Comparison of ENCODE assay signal across 1 cellular context in the genomic region with DNA sequence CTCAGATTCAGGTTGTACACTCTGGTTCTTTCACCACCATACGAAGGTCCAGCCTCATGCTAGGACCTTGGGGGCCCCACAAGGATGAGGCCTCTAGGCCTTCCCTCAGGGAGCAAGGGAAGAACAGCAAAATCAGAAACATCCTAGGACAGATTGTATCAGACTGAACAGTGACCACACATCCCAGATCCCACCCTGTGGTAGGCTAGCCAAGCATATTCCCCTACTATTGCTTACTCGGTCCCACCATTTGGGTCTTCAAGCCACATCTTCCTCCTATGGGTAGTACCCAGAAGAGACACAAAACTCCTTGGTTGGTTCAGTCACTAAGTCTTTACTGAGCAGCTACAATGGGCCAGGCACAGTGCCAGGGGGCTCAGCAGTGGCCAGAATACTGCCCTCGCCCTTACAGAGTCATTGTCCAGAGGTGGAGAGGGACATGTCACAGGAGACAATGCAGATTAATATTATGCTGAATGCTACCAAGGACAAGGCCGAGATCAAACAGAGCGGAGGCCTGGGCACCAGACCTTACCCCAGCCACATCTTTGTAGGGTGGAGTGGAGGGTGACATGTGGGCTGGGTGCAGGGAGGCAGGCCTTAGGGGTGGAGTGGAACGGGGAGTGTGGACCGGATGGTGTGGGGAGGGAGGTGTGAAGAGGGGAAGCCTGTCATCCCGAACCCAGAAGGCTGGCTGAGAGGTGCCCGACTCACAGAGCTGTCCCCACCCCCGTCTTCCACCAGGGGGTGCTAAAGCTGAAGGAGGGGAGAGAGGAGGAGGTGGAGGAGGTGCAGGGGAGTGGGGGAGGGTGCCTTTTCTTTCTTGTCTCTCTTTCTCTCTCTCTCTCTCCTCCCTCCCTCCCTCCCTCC.
TF ChIP-seq lines count a peak whose summit lies in the region.

No MANE protein-coding gene starts in this region.

TF ChIP-seq in GM12878, 131 proteins besides CTCF, POLR2A, EP300 and RAD21 (continued from another document and continues in another):
- TF ChIP-seq, protein P1, sequence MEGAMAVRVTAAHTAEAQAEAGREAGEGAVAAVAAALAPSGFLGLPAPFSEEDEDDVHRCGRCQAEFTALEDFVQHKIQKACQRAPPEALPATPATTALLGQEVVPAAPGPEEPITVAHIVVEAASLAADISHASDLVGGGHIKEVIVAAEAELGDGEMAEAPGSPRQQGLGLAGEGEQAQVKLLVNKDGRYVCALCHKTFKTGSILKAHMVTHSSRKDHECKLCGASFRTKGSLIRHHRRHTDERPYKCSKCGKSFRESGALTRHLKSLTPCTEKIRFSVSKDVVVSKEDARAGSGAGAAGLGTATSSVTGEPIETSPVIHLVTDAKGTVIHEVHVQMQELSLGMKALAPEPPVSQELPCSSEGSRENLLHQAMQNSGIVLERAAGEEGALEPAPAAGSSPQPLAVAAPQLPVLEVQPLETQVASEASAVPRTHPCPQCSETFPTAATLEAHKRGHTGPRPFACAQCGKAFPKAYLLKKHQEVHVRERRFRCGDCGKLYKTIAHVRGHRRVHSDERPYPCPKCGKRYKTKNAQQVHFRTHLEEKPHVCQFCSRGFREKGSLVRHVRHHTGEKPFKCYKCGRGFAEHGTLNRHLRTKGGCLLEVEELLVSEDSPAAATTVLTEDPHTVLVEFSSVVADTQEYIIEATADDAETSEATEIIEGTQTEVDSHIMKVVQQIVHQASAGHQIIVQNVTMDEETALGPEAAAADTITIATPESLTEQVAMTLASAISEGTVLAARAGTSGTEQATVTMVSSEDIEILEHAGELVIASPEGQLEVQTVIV (IDR thresholded peaks at IDR 0.05; ENCODE audit: borderline replicate concordance, partially characterized antibody) = no peak
- no peak for TF ChIP-seq ASH2L (IDR thresholded peaks at IDR 0.05; ENCODE audit: borderline replicate concordance, low read depth)
- 0 out of 2 replicates have a peak, but pooled peaks have one; percentile 28 for TF ChIP-seq MTA2 (IDR thresholded peaks at IDR 0.05; ENCODE audit: low read depth)
- TF ChIP-seq RAD51 (IDR thresholded peaks at IDR 0.05) = no peak
- TF ChIP-seq, protein P2, sequence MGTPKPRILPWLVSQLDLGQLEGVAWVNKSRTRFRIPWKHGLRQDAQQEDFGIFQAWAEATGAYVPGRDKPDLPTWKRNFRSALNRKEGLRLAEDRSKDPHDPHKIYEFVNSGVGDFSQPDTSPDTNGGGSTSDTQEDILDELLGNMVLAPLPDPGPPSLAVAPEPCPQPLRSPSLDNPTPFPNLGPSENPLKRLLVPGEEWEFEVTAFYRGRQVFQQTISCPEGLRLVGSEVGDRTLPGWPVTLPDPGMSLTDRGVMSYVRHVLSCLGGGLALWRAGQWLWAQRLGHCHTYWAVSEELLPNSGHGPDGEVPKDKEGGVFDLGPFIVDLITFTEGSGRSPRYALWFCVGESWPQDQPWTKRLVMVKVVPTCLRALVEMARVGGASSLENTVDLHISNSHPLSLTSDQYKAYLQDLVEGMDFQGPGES (IDR thresholded peaks at IDR 0.05) = no peak
- TF ChIP-seq ZNF217 (IDR thresholded peaks at IDR 0.05) = no peak
- TF ChIP-seq CBX5 (IDR thresholded peaks at IDR 0.05; ENCODE audit: low read depth) = 0 out of 2 replicates have a peak, but pooled peaks have one; percentile 52
- TF ChIP-seq, protein P3, sequence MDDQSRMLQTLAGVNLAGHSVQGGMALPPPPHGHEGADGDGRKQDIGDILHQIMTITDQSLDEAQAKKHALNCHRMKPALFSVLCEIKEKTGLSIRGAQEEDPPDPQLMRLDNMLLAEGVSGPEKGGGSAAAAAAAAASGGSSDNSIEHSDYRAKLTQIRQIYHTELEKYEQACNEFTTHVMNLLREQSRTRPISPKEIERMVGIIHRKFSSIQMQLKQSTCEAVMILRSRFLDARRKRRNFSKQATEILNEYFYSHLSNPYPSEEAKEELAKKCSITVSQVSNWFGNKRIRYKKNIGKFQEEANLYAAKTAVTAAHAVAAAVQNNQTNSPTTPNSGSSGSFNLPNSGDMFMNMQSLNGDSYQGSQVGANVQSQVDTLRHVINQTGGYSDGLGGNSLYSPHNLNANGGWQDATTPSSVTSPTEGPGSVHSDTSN (IDR thresholded peaks at IDR 0.05; ENCODE audit: insufficient replicate concordance, low read depth, low read length) = peak; percentile 6
- TF ChIP-seq, protein P4, sequence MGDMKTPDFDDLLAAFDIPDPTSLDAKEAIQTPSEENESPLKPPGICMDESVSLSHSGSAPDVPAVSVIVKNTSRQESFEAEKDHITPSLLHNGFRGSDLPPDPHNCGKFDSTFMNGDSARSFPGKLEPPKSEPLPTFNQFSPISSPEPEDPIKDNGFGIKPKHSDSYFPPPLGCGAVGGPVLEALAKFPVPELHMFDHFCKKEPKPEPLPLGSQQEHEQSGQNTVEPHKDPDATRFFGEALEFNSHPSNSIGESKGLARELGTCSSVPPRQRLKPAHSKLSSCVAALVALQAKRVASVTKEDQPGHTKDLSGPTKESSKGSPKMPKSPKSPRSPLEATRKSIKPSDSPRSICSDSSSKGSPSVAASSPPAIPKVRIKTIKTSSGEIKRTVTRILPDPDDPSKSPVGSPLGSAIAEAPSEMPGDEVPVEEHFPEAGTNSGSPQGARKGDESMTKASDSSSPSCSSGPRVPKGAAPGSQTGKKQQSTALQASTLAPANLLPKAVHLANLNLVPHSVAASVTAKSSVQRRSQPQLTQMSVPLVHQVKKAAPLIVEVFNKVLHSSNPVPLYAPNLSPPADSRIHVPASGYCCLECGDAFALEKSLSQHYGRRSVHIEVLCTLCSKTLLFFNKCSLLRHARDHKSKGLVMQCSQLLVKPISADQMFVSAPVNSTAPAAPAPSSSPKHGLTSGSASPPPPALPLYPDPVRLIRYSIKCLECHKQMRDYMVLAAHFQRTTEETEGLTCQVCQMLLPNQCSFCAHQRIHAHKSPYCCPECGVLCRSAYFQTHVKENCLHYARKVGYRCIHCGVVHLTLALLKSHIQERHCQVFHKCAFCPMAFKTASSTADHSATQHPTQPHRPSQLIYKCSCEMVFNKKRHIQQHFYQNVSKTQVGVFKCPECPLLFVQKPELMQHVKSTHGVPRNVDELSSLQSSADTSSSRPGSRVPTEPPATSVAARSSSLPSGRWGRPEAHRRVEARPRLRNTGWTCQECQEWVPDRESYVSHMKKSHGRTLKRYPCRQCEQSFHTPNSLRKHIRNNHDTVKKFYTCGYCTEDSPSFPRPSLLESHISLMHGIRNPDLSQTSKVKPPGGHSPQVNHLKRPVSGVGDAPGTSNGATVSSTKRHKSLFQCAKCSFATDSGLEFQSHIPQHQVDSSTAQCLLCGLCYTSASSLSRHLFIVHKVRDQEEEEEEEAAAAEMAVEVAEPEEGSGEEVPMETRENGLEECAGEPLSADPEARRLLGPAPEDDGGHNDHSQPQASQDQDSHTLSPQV (IDR thresholded peaks at IDR 0.05) = peak; percentile 58; the same call in 1 of the 2 replicates
- TF ChIP-seq, protein P5, sequence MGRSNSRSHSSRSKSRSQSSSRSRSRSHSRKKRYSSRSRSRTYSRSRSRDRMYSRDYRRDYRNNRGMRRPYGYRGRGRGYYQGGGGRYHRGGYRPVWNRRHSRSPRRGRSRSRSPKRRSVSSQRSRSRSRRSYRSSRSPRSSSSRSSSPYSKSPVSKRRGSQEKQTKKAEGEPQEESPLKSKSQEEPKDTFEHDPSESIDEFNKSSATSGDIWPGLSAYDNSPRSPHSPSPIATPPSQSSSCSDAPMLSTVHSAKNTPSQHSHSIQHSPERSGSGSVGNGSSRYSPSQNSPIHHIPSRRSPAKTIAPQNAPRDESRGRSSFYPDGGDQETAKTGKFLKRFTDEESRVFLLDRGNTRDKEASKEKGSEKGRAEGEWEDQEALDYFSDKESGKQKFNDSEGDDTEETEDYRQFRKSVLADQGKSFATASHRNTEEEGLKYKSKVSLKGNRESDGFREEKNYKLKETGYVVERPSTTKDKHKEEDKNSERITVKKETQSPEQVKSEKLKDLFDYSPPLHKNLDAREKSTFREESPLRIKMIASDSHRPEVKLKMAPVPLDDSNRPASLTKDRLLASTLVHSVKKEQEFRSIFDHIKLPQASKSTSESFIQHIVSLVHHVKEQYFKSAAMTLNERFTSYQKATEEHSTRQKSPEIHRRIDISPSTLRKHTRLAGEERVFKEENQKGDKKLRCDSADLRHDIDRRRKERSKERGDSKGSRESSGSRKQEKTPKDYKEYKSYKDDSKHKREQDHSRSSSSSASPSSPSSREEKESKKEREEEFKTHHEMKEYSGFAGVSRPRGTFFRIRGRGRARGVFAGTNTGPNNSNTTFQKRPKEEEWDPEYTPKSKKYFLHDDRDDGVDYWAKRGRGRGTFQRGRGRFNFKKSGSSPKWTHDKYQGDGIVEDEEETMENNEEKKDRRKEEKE (IDR thresholded peaks at IDR 0.05) = no peak
- TF ChIP-seq, protein P6, sequence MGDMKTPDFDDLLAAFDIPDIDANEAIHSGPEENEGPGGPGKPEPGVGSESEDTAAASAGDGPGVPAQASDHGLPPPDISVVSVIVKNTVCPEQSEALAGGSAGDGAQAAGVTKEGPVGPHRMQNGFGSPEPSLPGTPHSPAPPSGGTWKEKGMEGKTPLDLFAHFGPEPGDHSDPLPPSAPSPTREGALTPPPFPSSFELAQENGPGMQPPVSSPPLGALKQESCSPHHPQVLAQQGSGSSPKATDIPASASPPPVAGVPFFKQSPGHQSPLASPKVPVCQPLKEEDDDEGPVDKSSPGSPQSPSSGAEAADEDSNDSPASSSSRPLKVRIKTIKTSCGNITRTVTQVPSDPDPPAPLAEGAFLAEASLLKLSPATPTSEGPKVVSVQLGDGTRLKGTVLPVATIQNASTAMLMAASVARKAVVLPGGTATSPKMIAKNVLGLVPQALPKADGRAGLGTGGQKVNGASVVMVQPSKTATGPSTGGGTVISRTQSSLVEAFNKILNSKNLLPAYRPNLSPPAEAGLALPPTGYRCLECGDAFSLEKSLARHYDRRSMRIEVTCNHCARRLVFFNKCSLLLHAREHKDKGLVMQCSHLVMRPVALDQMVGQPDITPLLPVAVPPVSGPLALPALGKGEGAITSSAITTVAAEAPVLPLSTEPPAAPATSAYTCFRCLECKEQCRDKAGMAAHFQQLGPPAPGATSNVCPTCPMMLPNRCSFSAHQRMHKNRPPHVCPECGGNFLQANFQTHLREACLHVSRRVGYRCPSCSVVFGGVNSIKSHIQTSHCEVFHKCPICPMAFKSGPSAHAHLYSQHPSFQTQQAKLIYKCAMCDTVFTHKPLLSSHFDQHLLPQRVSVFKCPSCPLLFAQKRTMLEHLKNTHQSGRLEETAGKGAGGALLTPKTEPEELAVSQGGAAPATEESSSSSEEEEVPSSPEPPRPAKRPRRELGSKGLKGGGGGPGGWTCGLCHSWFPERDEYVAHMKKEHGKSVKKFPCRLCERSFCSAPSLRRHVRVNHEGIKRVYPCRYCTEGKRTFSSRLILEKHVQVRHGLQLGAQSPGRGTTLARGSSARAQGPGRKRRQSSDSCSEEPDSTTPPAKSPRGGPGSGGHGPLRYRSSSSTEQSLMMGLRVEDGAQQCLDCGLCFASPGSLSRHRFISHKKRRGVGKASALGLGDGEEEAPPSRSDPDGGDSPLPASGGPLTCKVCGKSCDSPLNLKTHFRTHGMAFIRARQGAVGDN (IDR thresholded peaks at IDR 0.05) = no peak
- no peak for TF ChIP-seq YBX1 (IDR thresholded peaks at IDR 0.05)
- no peak for TF ChIP-seq SUZ12 (IDR thresholded peaks at IDR 0.05; ENCODE audit: unreplicated experiment)
- TF ChIP-seq HCFC1 (IDR thresholded peaks at IDR 0.05; ENCODE audit: low read length) = no peak
- no peak for TF ChIP-seq NFIC (IDR thresholded peaks at IDR 0.05; ENCODE audit: low read depth, low read length)
- no peak for TF ChIP-seq MTA3 (IDR thresholded peaks at IDR 0.05; ENCODE audit: borderline replicate concordance, low read length)
- TF ChIP-seq, protein P7, sequence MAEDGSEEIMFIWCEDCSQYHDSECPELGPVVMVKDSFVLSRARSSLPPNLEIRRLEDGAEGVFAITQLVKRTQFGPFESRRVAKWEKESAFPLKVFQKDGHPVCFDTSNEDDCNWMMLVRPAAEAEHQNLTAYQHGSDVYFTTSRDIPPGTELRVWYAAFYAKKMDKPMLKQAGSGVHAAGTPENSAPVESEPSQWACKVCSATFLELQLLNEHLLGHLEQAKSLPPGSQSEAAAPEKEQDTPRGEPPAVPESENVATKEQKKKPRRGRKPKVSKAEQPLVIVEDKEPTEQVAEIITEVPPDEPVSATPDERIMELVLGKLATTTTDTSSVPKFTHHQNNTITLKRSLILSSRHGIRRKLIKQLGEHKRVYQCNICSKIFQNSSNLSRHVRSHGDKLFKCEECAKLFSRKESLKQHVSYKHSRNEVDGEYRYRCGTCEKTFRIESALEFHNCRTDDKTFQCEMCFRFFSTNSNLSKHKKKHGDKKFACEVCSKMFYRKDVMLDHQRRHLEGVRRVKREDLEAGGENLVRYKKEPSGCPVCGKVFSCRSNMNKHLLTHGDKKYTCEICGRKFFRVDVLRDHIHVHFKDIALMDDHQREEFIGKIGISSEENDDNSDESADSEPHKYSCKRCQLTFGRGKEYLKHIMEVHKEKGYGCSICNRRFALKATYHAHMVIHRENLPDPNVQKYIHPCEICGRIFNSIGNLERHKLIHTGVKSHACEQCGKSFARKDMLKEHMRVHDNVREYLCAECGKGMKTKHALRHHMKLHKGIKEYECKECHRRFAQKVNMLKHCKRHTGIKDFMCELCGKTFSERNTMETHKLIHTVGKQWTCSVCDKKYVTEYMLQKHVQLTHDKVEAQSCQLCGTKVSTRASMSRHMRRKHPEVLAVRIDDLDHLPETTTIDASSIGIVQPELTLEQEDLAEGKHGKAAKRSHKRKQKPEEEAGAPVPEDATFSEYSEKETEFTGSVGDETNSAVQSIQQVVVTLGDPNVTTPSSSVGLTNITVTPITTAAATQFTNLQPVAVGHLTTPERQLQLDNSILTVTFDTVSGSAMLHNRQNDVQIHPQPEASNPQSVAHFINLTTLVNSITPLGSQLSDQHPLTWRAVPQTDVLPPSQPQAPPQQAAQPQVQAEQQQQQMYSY (CRISPR knock-in tag; IDR thresholded peaks at IDR 0.05) = no peak
- TF ChIP-seq ZSCAN29 (IDR thresholded peaks at IDR 0.05) = no peak
- TF ChIP-seq SRF (IDR thresholded peaks at IDR 0.05; ENCODE audit: low read depth in 2 of 2, low read length in 2 of 2) = no peak
- TF ChIP-seq TBL1XR1 (IDR thresholded peaks at IDR 0.05; ENCODE audit: low read depth, low read length) = no peak
- TF ChIP-seq, protein P8, sequence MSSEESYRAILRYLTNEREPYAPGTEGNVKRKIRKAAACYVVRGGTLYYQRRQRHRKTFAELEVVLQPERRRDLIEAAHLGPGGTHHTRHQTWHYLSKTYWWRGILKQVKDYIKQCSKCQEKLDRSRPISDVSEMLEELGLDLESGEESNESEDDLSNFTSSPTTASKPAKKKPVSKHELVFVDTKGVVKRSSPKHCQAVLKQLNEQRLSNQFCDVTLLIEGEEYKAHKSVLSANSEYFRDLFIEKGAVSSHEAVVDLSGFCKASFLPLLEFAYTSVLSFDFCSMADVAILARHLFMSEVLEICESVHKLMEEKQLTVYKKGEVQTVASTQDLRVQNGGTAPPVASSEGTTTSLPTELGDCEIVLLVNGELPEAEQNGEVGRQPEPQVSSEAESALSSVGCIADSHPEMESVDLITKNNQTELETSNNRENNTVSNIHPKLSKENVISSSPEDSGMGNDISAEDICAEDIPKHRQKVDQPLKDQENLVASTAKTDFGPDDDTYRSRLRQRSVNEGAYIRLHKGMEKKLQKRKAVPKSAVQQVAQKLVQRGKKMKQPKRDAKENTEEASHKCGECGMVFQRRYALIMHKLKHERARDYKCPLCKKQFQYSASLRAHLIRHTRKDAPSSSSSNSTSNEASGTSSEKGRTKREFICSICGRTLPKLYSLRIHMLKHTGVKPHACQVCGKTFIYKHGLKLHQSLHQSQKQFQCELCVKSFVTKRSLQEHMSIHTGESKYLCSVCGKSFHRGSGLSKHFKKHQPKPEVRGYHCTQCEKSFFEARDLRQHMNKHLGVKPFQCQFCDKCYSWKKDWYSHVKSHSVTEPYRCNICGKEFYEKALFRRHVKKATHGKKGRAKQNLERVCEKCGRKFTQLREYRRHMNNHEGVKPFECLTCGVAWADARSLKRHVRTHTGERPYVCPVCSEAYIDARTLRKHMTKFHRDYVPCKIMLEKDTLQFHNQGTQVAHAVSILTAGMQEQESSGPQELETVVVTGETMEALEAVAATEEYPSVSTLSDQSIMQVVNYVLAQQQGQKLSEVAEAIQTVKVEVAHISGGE (CRISPR knock-in tag; IDR thresholded peaks at IDR 0.05) = no peak
- no peak for TF ChIP-seq RBBP5 (conservative IDR thresholded peaks at IDR 0.05)
- no peak for TF ChIP-seq TCF7 (IDR thresholded peaks at IDR 0.05; ENCODE audit: borderline replicate concordance)
- TF ChIP-seq CREB1 (IDR thresholded peaks at IDR 0.05; ENCODE audit: low read depth) = peak; percentile 22; the same call in 1 of the 2 replicates
- TF ChIP-seq IKZF1 (conservative IDR thresholded peaks at IDR 0.05) = peak; percentile 67; the same call in 1 of the 2 replicates
